10 cellular contexts compared by ENCODE assay signal in the genomic region with DNA sequence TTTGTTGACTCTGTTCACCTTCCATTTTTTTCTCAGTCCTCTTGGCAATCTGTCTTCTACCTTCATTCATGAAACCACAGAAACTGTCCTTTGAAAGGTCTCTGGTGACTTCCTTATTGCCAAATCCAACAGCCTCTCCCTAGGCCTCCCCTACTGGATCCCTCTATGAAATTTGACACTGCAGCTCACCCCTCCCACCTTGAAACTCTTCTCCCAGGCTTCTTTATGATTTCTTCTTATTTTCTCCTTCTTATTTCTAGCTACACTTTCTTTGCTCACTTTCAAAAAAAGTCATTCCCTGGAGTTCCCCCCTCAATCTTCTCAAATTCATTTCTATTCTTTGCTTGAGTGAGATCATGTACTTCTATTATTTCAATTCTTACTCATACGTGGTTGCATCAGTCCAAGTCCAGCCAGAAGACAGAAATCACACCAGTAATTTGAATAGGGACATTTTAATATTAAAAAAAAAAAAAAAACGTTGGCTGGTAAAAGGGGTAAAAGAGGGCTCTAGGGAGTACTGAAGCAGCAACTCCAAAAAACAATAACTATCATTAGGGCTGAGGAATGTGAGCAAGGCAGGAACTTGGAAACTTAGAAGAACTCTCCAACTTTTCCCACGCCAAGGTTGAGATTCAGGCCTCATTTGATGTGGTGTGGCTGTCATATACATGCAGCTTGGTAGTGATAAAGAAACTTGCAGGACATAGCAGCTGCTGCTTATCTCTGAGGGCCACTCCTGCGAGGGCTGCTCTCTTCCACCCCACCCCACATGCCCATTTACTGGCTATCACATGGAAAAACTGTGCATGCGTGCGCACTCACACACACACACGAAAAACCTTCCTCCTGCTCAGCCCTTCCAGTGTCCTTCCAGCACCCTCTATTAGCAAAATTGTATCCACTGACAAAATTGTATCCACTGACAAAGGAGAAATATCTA.
DNase-seq lines count a peak whose midpoint lies in the region; ATAC-seq and TF ChIP-seq lines count a peak whose summit lies in the region.
"Had no signal": no experiment of that assay in that cellular context is flagged by ENCODE, and none has a peak within 500 bp of the region (broad histone marks: within the 10 kb centered on the region; RNA-seq: fewer than 3 reads in every experiment).

No MANE protein-coding gene starts in this region.

- H3K27ac ChIP-seq in HEK293 (ENCODE audit: extremely low read depth, low read depth, low read length) (no peak overlapping the region), SK-N-MC (peak overlapping the region; percentile 76), caudate nucleus (ENCODE audit: low read depth, low read length) (no peak overlapping the region)

- peaks cover 11% of the 10 kb centered on the region for H3K4me1 Mint-ChIP-seq in activated T-cell treated with anti-CD3 and anti-CD28 coated beads, Interleukin-2, amount 50 U/mL, for 72 hours (ENCODE audit: low read depth)

- H3K4me3 ChIP-seq in HEK293 (ENCODE audit: low read depth, low read length), result no peak overlapping the region
- peak overlapping the region; percentile 33 for H3K4me3 ChIP-seq in SK-N-MC

- H3K36me3 Mint-ChIP-seq in activated T-cell treated with anti-CD3 and anti-CD28 coated beads, Interleukin-2, amount 50 U/mL, for 72 hours (ENCODE audit: insufficient read depth in 2 of 2), result no peaks in the 10 kb centered on the region

- no peaks in the 10 kb centered on the region for H3K36me3 ChIP-seq in HEK293 (ENCODE audit: control insufficient read depth in 2 of 2, insufficient read depth in 1 of 2, low read length in 2 of 2)
- H3K36me3 ChIP-seq in SK-N-MC (ENCODE audit: insufficient read depth, low read length), result no peaks in the 10 kb centered on the region

- H3K9ac ChIP-seq in SK-N-MC (ENCODE audit: insufficient read length), result no peak overlapping the region

- DNase-seq in A172 (ENCODE audit: low spot score), result peak; percentile 34
- no peak for DNase-seq in SK-N-MC (ENCODE audit: low read depth, low spot score)
- DNase-seq in fibroblast of the conjunctiva (ENCODE audit: low read depth), result peak; percentile 80
- DNase-seq in caudate nucleus (lab: John Stamatoyannopoulos, UW), result no peak
- no peak for DNase-seq in SW 1271 (lab: John Stamatoyannopoulos, UW)
- DNase-seq in activated T-cell treated with anti-CD3 and anti-CD28 coated beads, Interleukin-2, amount 50 U/mL, for 72 hours, result no peak
- no peak for DNase-seq in NCI-H345 (lab: John Stamatoyannopoulos, UW)
- DNase-seq: central memory CD4-positive, alpha-beta T cell; NCI-H1105 treated with DMSO at 0.1 percent for 48 hours had no signal

- H3K4me1 ChIP-seq in HEK293 (ENCODE audit: control insufficient read depth, insufficient read depth, low read length), result 0 out of 2 replicates have a peak, but pooled peaks cover 3% of the 10 kb centered on the region

- H3K9me3 ChIP-seq in HEK293 (ENCODE audit: control insufficient read depth, insufficient read depth, low read depth, low read length) (no peaks in the 10 kb centered on the region), SK-N-MC (ENCODE audit: low read depth, low read length) (no peaks in the 10 kb centered on the region)

- CTCF ChIA-PET in HEK293 (lab: Yijun Ruan, JAX), result no interaction called here

- no peaks in the 10 kb centered on the region for H3K9me3 Mint-ChIP-seq in activated T-cell treated with anti-CD3 and anti-CD28 coated beads, Interleukin-2, amount 50 U/mL, for 72 hours

- POLR2A ChIA-PET in HEK293 (lab: Yijun Ruan, JAX), result no interaction called here

- no peak overlapping the region for H3K27ac Mint-ChIP-seq in activated T-cell treated with anti-CD3 and anti-CD28 coated beads, Interleukin-2, amount 50 U/mL, for 72 hours

- no peak for ATAC-seq in activated T-cell treated with anti-CD3 and anti-CD28 coated beads, Interleukin-2, amount 50 U/mL, for 72 hours (replicated peaks in 1 of 2)

- no peak for TF ChIP-seq CTCF in HEK293 (tag by site-specific recombination; IDR thresholded peaks at IDR 0.05)

- H3K27me3 Mint-ChIP-seq in activated T-cell treated with anti-CD3 and anti-CD28 coated beads, Interleukin-2, amount 50 U/mL, for 72 hours (ENCODE audit: low read depth), result peaks cover 30% of the 10 kb centered on the region

- H3K4me3 Mint-ChIP-seq in activated T-cell treated with anti-CD3 and anti-CD28 coated beads, Interleukin-2, amount 50 U/mL, for 72 hours, result no peak overlapping the region

TF ChIP-seq in HEK293, 187 proteins besides CTCF, POLR2A, EP300 and RAD21 (continues in another document):
- TF ChIP-seq ZNF677 (tag by site-specific recombination; IDR thresholded peaks at IDR 0.05), result no peak
- TF ChIP-seq ZNF610 (tag by site-specific recombination; IDR thresholded peaks at IDR 0.05; ENCODE audit: borderline replicate concordance), result no peak
- TF ChIP-seq ZNF792 (tag by site-specific recombination; IDR thresholded peaks at IDR 0.05), result no peak
- peak; percentile 79 for TF ChIP-seq ZEB2 (tag by site-specific recombination; IDR thresholded peaks at IDR 0.05)
- no peak for TF ChIP-seq ZNF530 (tag by site-specific recombination; IDR thresholded peaks at IDR 0.05; ENCODE audit: low read depth)
- no peak for TF ChIP-seq ZNF350 (tag by site-specific recombination; IDR thresholded peaks at IDR 0.05)
- TF ChIP-seq ZNF629 (tag by site-specific recombination; IDR thresholded peaks at IDR 0.05), result 0 out of 2 replicates have a peak, but pooled peaks have one; percentile 46
- peak; percentile 88 for TF ChIP-seq PRDM1 (tag by site-specific recombination; IDR thresholded peaks at IDR 0.05)
- TF ChIP-seq, protein P1, sequence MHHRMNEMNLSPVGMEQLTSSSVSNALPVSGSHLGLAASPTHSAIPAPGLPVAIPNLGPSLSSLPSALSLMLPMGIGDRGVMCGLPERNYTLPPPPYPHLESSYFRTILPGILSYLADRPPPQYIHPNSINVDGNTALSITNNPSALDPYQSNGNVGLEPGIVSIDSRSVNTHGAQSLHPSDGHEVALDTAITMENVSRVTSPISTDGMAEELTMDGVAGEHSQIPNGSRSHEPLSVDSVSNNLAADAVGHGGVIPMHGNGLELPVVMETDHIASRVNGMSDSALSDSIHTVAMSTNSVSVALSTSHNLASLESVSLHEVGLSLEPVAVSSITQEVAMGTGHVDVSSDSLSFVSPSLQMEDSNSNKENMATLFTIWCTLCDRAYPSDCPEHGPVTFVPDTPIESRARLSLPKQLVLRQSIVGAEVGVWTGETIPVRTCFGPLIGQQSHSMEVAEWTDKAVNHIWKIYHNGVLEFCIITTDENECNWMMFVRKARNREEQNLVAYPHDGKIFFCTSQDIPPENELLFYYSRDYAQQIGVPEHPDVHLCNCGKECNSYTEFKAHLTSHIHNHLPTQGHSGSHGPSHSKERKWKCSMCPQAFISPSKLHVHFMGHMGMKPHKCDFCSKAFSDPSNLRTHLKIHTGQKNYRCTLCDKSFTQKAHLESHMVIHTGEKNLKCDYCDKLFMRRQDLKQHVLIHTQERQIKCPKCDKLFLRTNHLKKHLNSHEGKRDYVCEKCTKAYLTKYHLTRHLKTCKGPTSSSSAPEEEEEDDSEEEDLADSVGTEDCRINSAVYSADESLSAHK (tag by site-specific recombination; IDR thresholded peaks at IDR 0.05), result peak; percentile 98
- no peak for TF ChIP-seq BCL11A (tag by site-specific recombination; IDR thresholded peaks at IDR 0.05; ENCODE audit: low read depth)
- TF ChIP-seq WT1 (tag by site-specific recombination; IDR thresholded peaks at IDR 0.05), result 0 out of 2 replicates have a peak, but pooled peaks have one; percentile 22
- TF ChIP-seq, protein P2, sequence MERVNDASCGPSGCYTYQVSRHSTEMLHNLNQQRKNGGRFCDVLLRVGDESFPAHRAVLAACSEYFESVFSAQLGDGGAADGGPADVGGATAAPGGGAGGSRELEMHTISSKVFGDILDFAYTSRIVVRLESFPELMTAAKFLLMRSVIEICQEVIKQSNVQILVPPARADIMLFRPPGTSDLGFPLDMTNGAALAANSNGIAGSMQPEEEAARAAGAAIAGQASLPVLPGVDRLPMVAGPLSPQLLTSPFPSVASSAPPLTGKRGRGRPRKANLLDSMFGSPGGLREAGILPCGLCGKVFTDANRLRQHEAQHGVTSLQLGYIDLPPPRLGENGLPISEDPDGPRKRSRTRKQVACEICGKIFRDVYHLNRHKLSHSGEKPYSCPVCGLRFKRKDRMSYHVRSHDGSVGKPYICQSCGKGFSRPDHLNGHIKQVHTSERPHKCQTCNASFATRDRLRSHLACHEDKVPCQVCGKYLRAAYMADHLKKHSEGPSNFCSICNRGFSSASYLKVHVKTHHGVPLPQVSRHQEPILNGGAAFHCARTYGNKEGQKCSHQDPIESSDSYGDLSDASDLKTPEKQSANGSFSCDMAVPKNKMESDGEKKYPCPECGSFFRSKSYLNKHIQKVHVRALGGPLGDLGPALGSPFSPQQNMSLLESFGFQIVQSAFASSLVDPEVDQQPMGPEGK (tag by site-specific recombination; IDR thresholded peaks at IDR 0.05), result peak; percentile 68
- TF ChIP-seq, protein P3, sequence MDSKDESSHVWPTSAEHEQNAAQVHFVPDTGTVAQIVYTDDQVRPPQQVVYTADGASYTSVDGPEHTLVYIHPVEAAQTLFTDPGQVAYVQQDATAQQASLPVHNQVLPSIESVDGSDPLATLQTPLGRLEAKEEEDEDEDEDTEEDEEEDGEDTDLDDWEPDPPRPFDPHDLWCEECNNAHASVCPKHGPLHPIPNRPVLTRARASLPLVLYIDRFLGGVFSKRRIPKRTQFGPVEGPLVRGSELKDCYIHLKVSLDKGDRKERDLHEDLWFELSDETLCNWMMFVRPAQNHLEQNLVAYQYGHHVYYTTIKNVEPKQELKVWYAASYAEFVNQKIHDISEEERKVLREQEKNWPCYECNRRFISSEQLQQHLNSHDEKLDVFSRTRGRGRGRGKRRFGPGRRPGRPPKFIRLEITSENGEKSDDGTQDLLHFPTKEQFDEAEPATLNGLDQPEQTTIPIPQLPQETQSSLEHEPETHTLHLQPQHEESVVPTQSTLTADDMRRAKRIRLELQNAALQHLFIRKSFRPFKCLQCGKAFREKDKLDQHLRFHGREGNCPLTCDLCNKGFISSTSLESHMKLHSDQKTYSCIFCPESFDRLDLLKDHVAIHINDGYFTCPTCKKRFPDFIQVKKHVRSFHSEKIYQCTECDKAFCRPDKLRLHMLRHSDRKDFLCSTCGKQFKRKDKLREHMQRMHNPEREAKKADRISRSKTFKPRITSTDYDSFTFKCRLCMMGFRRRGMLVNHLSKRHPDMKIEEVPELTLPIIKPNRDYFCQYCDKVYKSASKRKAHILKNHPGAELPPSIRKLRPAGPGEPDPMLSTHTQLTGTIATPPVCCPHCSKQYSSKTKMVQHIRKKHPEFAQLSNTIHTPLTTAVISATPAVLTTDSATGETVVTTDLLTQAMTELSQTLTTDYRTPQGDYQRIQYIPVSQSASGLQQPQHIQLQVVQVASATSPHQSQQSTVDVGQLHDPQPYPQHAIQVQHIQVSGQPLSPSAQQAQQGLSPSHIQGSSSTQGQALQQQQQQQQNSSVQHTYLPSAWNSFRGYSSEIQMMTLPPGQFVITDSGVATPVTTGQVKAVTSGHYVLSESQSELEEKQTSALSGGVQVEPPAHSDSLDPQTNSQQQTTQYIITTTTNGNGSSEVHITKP (tag by site-specific recombination; IDR thresholded peaks at IDR 0.05), result peak; percentile 77

Comparison
In these comparisons a context has a peak if more than half of its experiments do, and no peak if none do; other contexts are left out.
1. DNase-seq: peak in A172 (single experiment) and fibroblast of the conjunctiva (single experiment); none in SK-N-MC (single experiment), caudate nucleus (0 of 61), SW 1271 (0 of 2), activated T-cell treated with anti-CD3 and anti-CD28 coated beads, Interleukin-2, amount 50 U/mL, for 72 hours (0 of 2) and NCI-H345 (single experiment).